ENCODE assay signal across 8 cellular contexts in the genomic region with DNA sequence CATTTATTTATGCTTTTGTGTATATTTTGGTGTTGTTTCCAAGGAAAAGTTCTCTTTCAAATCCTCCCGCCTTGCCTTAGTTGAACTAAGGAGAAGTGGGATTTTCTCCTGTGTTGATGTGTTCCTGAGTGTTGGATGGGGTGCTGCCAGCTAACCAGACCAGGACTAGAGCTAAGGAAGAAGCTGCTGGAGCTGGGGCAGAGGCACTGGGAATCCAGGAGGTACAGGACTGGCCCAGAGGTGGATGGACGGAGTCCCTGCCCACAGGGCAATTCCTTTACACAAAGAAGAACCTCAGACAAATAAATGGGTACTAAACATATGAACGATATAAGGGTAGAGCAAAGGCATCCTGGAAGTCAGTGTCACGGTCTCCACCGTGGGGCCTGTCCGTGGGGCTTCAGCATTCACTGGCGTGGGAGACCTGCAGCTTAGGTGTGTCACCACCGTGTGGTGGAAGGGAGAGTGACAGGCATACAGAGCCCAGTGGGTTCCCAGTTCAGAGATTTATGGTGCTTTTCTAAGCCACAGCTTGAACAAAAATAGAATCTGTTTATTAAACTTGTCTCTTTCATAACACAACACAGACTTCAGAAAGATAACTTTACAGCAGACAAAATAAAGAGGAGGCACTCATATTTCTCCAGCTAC.
A peak's percentile ranks its signal among the peaks of the same experiment; 100 is the strongest.
DNase-seq lines count a peak whose midpoint lies in the region; ATAC-seq and TF ChIP-seq lines count a peak whose summit lies in the region.

No MANE protein-coding gene starts in this region.

- no peaks in the 10 kb centered on the region for H3K36me3 ChIP-seq in rectal smooth muscle tissue (ENCODE audit: control insufficient read depth, insufficient read depth, low read length)

- ATAC-seq in Right ventricle myocardium superior (ENCODE audit: poor library complexity) (peak; percentile 90), HG03045 (IDR thresholded peaks at IDR 0.05; ENCODE audit: unreplicated experiment) (no peak)

- H3K4me3 ChIP-seq in GM12865 (ENCODE audit: low read depth, low read length), result no peak overlapping the region
- peak overlapping the region; percentile 7 for H3K4me3 ChIP-seq in rectal smooth muscle tissue (ENCODE audit: low read length)

- no peak overlapping the region for H3K9ac ChIP-seq in rectal smooth muscle tissue (ENCODE audit: low read length)

- H3K4me1 ChIP-seq in rectal smooth muscle tissue (ENCODE audit: control insufficient read depth, insufficient read depth, low read length), result peaks cover 17% of the 10 kb centered on the region

- peak; percentile 54 for DNase-seq in GM12865 (ENCODE audit: low read depth)
- peak; percentile 12 for DNase-seq in NAMALWA (ENCODE audit: low spot score)
- peak; percentile 8 for DNase-seq in activated T-helper 9 cell treated with anti-CD3 and anti-CD28 coated beads, Interleukin-2, amount 50 U/mL, for 16 hours (ENCODE audit: low read depth)
- peak; percentile 49 for DNase-seq in Right ventricle myocardium superior
- DNase-seq in HCEC 1CT, result no peak
- no peak for DNase-seq in foreskin melanocyte

- H3K27me3 ChIP-seq in rectal smooth muscle tissue (ENCODE audit: control insufficient read depth, insufficient read depth, low read length), result no peaks in the 10 kb centered on the region

- peak; percentile 70 for TF ChIP-seq CTCF in GM12865 (IDR thresholded peaks at IDR 0.05; ENCODE audit: insufficient read depth, low read depth, low read length, missing control alignments)

- intact Hi-C loops in Right ventricle myocardium superior (cut with DNase I), result loop anchor here (5.0 to 10.0 kb wide), 2 partner anchors 177 to 300 kb away; no protein-coding TSS in a partner anchor

- peak overlapping the region; percentile 29 for H3K27ac ChIP-seq in rectal smooth muscle tissue (ENCODE audit: low read depth, low read length)

Comparison
In these comparisons a context has a peak if more than half of its experiments do, and no peak if none do; other contexts are left out.
1. DNase-seq: peak in GM12865 (single experiment), NAMALWA (single experiment), activated T-helper 9 cell treated with anti-CD3 and anti-CD28 coated beads, Interleukin-2, amount 50 U/mL, for 16 hours (single experiment) and Right ventricle myocardium superior (single experiment); none in HCEC 1CT (single experiment) and foreskin melanocyte (single experiment).